ENCODE assay signal across 8 cellular contexts in the genomic region with DNA sequence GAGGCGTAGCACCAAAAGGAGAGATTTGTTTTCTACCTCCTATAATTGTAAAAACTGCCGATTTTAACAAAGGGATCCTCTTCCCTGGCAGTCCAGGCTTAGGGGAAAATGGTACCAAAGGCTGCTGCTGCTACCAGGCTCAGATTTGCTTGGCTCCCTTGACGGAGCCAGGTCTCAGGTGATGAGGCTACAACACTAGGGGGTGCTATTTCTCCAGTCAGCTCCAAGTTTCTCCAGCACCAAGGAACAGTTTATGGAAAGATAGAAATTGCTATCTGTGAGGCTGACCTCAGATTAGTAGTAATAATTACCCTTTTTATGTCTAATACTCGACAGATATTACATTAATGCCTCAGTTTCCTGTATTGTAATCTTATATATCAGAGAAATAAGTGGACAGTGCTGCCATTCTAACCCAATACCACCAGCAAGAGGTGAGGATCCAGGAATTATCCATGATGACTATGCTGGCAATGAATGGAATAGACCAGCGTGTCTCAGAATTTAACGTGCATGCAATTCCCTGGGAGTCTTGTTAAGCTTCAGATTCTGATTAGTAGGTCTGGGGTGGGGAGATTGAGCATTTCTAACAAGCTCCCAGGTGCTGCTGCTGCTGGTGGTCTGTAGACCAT.
DNase-seq lines count a peak whose midpoint lies in the region; ATAC-seq and TF ChIP-seq lines count a peak whose summit lies in the region.

No MANE protein-coding gene starts in this region.

- peak; percentile 80 for ATAC-seq in left colon
- no peak for ATAC-seq in HG02610 (IDR thresholded peaks at IDR 0.05; ENCODE audit: unreplicated experiment)

- no peaks in the 10 kb centered on the region for H3F3A ChIP-seq in OCI-LY1 (ENCODE audit: insufficient read depth, low read length)

- TF ChIP-seq POLR2A in thyroid gland (IDR thresholded peaks at IDR 0.05), result no peak

- H3K4me3 ChIP-seq in HL-60 (replicated peaks; ENCODE audit: insufficient read depth, low read length) (no peak overlapping the region), OCI-LY1 (ENCODE audit: low read depth, low read length, poor library complexity, severe bottlenecking) (no peak overlapping the region), cardiac fibroblast (replicated peaks in 1 of 2; ENCODE audit: low read depth in 2 of 2, low read length in 2 of 2) (no peak overlapping the region), thyroid gland (replicated peaks in 1 of 3) (no peak overlapping the region)

- no peaks in the 10 kb centered on the region for H3K27me3 ChIP-seq in HL-60 (ENCODE audit: insufficient read depth, poor library complexity, severe bottlenecking)
- no peaks in the 10 kb centered on the region for H3K27me3 ChIP-seq in OCI-LY1 (ENCODE audit: insufficient read depth, low read length)
- H3K27me3 ChIP-seq in thyroid gland, result no peaks in the 10 kb centered on the region

- no peaks in the 10 kb centered on the region for H3K9me3 ChIP-seq in OCI-LY1 (ENCODE audit: low read length)
- no peaks in the 10 kb centered on the region for H3K9me3 ChIP-seq in thyroid gland

- no peaks in the 10 kb centered on the region for H4K20me1 ChIP-seq in OCI-LY1 (ENCODE audit: insufficient read depth, low read length)

- 47 to 57% methylated on average over 6 of the region's 6 CpGs for WGBS in thyroid gland, 2 donors

- no peak overlapping the region for H3K9ac ChIP-seq in OCI-LY1 (ENCODE audit: low read length)

- TF ChIP-seq CTCF in HL-60 (IDR thresholded peaks at IDR 0.05; ENCODE audit: insufficient read depth, low read length) (peak; percentile 74), OCI-LY1 (IDR thresholded peaks at IDR 0.05; ENCODE audit: low read length) (peak; percentile 93), cardiac fibroblast (IDR thresholded peaks at IDR 0.05; ENCODE audit: low read depth, low read length) (peak; percentile 83), thyroid gland (IDR thresholded peaks at IDR 0.05) (peak; percentile 38 to 77 (median 58))

- H3K9me2 ChIP-seq in OCI-LY1 (ENCODE audit: low read depth, low read length), result no peaks in the 10 kb centered on the region

- H3K4me1 ChIP-seq in OCI-LY1 (ENCODE audit: insufficient read depth, low read length, severe bottlenecking) (peaks cover 16% of the 10 kb centered on the region), thyroid gland (peaks cover 9 to 11% of the 10 kb centered on the region in 2 donors)

- intact Hi-C loops in left colon (cut with DNase I, micrococcal nuclease) (no loop called here), thyroid gland (cut with DNase I) (no loop called here)

- peak; percentile 2 to 15 for DNase-seq in activated CD4-positive, alpha-beta T cell treated with anti-CD3 and anti-CD28 coated beads for 24 hours (ENCODE audit: low read depth in 2 of 2)
- no peak for DNase-seq in activated CD4-positive, alpha-beta T cell treated with anti-CD3 and anti-CD28 coated beads for 1 hour
- DNase-seq in HL-60 (ENCODE audit: low read depth in 1 of 2, low spot score in 1 of 2), result peak; percentile 45 to 60
- DNase-seq in cardiac fibroblast (ENCODE audit: low read depth in 2 of 2), result peak; percentile 75 to 77
- peak in 1 of 2 donors; percentile 25 for DNase-seq in left colon
- DNase-seq in thyroid gland, result peak; percentile 34 to 39

- H3K27ac ChIP-seq in HL-60 (replicated peaks) (no peak overlapping the region), OCI-LY1 (ENCODE audit: low read depth, low read length, poor library complexity, severe bottlenecking) (no peak overlapping the region), thyroid gland (peak overlapping the region in 1 of 3 donors; percentile 32)

- H3K79me2 ChIP-seq in OCI-LY1 (ENCODE audit: insufficient read depth, low read length), result no peaks in the 10 kb centered on the region

- H3K36me3 ChIP-seq in OCI-LY1 (ENCODE audit: insufficient read depth, low read length), result no peaks in the 10 kb centered on the region; the same call in 1 of the 2 replicates
- no peaks in the 10 kb centered on the region for H3K36me3 ChIP-seq in thyroid gland

- no peak overlapping the region for H2AFZ ChIP-seq in OCI-LY1 (ENCODE audit: low read length)

- H3K4me2 ChIP-seq in OCI-LY1 (ENCODE audit: low read length), result no peak overlapping the region
